Comparison of ENCODE assay signal across 1 cellular context in genomic region chr6:37693079-37693478, GRCh38.
TF ChIP-seq lines count a peak whose summit lies in the region.

No MANE protein-coding gene starts in this region.

TF ChIP-seq in neural cell, 6 proteins besides CTCF, POLR2A, EP300 and RAD21 (continued from another document):
- no peak for TF ChIP-seq EZH2 (IDR thresholded peaks at IDR 0.05; ENCODE audit: borderline replicate concordance, insufficient read depth, low read length, poor library complexity, severe bottlenecking)
- TF ChIP-seq POLR2AphosphoS5 (IDR thresholded peaks at IDR 0.05) = no peak
- TF ChIP-seq TAF1 (IDR thresholded peaks at IDR 0.05; ENCODE audit: low read depth) = no peak
- TF ChIP-seq MXI1 (conservative IDR thresholded peaks at IDR 0.05; ENCODE audit: poor library complexity, severe bottlenecking) = no peak
